1 cellular context compared by ENCODE assay signal in the genomic region with DNA sequence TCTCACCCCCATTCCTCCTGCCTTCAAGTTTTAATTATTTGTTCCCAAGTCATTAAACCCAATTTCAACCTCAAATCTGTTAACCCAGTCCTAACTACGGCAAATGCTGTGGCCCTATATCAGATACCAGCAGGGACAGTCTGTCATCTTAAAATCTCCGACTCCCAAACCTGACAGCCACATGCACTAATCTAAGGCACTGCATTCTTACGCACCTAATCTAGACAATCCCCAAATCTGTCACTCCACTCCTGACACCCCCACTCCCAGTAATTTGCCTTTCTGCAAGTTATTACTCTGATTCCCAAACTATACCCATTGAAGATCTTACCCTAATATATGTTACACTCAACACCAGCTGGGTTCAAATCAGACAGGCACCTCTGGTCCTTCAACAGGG.
A peak's percentile ranks its signal among the peaks of the same experiment; 100 is the strongest.
TF ChIP-seq lines count a peak whose summit lies in the region.

No MANE protein-coding gene starts in this region.

TF ChIP-seq in K562, 482 proteins besides CTCF, POLR2A, EP300 and RAD21 (continued from another document):
- TF ChIP-seq, protein P1, sequence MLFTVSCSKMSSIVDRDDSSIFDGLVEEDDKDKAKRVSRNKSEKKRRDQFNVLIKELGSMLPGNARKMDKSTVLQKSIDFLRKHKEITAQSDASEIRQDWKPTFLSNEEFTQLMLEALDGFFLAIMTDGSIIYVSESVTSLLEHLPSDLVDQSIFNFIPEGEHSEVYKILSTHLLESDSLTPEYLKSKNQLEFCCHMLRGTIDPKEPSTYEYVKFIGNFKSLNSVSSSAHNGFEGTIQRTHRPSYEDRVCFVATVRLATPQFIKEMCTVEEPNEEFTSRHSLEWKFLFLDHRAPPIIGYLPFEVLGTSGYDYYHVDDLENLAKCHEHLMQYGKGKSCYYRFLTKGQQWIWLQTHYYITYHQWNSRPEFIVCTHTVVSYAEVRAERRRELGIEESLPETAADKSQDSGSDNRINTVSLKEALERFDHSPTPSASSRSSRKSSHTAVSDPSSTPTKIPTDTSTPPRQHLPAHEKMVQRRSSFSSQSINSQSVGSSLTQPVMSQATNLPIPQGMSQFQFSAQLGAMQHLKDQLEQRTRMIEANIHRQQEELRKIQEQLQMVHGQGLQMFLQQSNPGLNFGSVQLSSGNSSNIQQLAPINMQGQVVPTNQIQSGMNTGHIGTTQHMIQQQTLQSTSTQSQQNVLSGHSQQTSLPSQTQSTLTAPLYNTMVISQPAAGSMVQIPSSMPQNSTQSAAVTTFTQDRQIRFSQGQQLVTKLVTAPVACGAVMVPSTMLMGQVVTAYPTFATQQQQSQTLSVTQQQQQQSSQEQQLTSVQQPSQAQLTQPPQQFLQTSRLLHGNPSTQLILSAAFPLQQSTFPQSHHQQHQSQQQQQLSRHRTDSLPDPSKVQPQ (CRISPR knock-in tag; IDR thresholded peaks at IDR 0.05; ENCODE audit: borderline replicate concordance), result no peak
- TF ChIP-seq RBM39 (optimal IDR thresholded peaks at IDR 0.05; ENCODE audit: low read depth, low read length), result no peak
- no peak for TF ChIP-seq ZKSCAN8 (CRISPR knock-in tag; IDR thresholded peaks at IDR 0.05)
- no peak for TF ChIP-seq BHLHE40 (IDR thresholded peaks at IDR 0.05; ENCODE audit: low read length)
- TF ChIP-seq SRSF9 (IDR thresholded peaks at IDR 0.05; ENCODE audit: borderline replicate concordance, low read depth, low read length), result no peak
- no peak for TF ChIP-seq TEAD2 (tag; IDR thresholded peaks at IDR 0.05)
- peak; percentile 5 for TF ChIP-seq PHF20 (IDR thresholded peaks at IDR 0.05; ENCODE audit: partially characterized antibody)
- TF ChIP-seq TRIM28 (IDR thresholded peaks at IDR 0.05), result no peak
- TF ChIP-seq ZNF408 (CRISPR knock-in tag; IDR thresholded peaks at IDR 0.05; ENCODE audit: low read depth), result no peak
- TF ChIP-seq L3MBTL2 (IDR thresholded peaks at IDR 0.05), result no peak
- TF ChIP-seq, protein P2, sequence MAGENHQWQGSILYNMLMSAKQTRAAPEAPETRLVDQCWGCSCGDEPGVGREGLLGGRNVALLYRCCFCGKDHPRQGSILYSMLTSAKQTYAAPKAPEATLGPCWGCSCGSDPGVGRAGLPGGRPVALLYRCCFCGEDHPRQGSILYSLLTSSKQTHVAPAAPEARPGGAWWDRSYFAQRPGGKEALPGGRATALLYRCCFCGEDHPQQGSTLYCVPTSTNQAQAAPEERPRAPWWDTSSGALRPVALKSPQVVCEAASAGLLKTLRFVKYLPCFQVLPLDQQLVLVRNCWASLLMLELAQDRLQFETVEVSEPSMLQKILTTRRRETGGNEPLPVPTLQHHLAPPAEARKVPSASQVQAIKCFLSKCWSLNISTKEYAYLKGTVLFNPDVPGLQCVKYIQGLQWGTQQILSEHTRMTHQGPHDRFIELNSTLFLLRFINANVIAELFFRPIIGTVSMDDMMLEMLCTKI (IDR thresholded peaks at IDR 0.05; ENCODE audit: partially characterized antibody), result no peak
- TF ChIP-seq, protein P3, sequence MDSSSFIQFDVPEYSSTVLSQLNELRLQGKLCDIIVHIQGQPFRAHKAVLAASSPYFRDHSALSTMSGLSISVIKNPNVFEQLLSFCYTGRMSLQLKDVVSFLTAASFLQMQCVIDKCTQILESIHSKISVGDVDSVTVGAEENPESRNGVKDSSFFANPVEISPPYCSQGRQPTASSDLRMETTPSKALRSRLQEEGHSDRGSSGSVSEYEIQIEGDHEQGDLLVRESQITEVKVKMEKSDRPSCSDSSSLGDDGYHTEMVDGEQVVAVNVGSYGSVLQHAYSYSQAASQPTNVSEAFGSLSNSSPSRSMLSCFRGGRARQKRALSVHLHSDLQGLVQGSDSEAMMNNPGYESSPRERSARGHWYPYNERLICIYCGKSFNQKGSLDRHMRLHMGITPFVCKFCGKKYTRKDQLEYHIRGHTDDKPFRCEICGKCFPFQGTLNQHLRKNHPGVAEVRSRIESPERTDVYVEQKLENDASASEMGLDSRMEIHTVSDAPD (CRISPR knock-in tag; IDR thresholded peaks at IDR 0.05), result no peak
- TF ChIP-seq SIN3B (IDR thresholded peaks at IDR 0.05; ENCODE audit: low read depth), result no peak
- no peak for TF ChIP-seq POLR2B (IDR thresholded peaks at IDR 0.05; ENCODE audit: low read depth, partially characterized antibody)
- no peak for TF ChIP-seq CREM (IDR thresholded peaks at IDR 0.05; ENCODE audit: low read depth)
- no peak for TF ChIP-seq GTF2A2 (tag; IDR thresholded peaks at IDR 0.05)
- no peak for TF ChIP-seq HDAC3 (IDR thresholded peaks at IDR 0.05; ENCODE audit: borderline replicate concordance, partially characterized antibody)
- no peak for TF ChIP-seq CSDE1 (IDR thresholded peaks at IDR 0.05)
- TF ChIP-seq ZNF695 (CRISPR knock-in tag; IDR thresholded peaks at IDR 0.05), result no peak
- TF ChIP-seq POU5F1 (IDR thresholded peaks at IDR 0.05; ENCODE audit: borderline replicate concordance, low read depth, low read length, partially characterized antibody), result no peak
- TF ChIP-seq PCBP1 (IDR thresholded peaks at IDR 0.05; ENCODE audit: low read depth, low read length, poor library complexity, severe bottlenecking), result no peak
- TF ChIP-seq, protein P4, sequence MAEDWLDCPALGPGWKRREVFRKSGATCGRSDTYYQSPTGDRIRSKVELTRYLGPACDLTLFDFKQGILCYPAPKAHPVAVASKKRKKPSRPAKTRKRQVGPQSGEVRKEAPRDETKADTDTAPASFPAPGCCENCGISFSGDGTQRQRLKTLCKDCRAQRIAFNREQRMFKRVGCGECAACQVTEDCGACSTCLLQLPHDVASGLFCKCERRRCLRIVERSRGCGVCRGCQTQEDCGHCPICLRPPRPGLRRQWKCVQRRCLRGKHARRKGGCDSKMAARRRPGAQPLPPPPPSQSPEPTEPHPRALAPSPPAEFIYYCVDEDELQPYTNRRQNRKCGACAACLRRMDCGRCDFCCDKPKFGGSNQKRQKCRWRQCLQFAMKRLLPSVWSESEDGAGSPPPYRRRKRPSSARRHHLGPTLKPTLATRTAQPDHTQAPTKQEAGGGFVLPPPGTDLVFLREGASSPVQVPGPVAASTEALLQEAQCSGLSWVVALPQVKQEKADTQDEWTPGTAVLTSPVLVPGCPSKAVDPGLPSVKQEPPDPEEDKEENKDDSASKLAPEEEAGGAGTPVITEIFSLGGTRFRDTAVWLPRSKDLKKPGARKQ (CRISPR knock-in tag; IDR thresholded peaks at IDR 0.05), result no peak
- TF ChIP-seq KLF13 (tag; IDR thresholded peaks at IDR 0.05; ENCODE audit: borderline replicate concordance, low read depth), result no peak
- TF ChIP-seq ZZZ3 (IDR thresholded peaks at IDR 0.05), result no peak
- TF ChIP-seq, protein P5, sequence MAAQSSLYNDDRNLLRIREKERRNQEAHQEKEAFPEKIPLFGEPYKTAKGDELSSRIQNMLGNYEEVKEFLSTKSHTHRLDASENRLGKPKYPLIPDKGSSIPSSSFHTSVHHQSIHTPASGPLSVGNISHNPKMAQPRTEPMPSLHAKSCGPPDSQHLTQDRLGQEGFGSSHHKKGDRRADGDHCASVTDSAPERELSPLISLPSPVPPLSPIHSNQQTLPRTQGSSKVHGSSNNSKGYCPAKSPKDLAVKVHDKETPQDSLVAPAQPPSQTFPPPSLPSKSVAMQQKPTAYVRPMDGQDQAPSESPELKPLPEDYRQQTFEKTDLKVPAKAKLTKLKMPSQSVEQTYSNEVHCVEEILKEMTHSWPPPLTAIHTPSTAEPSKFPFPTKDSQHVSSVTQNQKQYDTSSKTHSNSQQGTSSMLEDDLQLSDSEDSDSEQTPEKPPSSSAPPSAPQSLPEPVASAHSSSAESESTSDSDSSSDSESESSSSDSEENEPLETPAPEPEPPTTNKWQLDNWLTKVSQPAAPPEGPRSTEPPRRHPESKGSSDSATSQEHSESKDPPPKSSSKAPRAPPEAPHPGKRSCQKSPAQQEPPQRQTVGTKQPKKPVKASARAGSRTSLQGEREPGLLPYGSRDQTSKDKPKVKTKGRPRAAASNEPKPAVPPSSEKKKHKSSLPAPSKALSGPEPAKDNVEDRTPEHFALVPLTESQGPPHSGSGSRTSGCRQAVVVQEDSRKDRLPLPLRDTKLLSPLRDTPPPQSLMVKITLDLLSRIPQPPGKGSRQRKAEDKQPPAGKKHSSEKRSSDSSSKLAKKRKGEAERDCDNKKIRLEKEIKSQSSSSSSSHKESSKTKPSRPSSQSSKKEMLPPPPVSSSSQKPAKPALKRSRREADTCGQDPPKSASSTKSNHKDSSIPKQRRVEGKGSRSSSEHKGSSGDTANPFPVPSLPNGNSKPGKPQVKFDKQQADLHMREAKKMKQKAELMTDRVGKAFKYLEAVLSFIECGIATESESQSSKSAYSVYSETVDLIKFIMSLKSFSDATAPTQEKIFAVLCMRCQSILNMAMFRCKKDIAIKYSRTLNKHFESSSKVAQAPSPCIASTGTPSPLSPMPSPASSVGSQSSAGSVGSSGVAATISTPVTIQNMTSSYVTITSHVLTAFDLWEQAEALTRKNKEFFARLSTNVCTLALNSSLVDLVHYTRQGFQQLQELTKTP (IDR thresholded peaks at IDR 0.05; ENCODE audit: low read depth in 1 of 2, partially characterized antibody in 2 of 2), result no peak
- TF ChIP-seq COPS2 (conservative IDR thresholded peaks at IDR 0.05), result no peak
- no peak for TF ChIP-seq MCM2 (IDR thresholded peaks at IDR 0.05; ENCODE audit: low read depth)
- TF ChIP-seq ZBTB7A (IDR thresholded peaks at IDR 0.05; ENCODE audit: borderline replicate concordance, control insufficient read depth, low read depth, low read length), result no peak
- TF ChIP-seq ARID1B (IDR thresholded peaks at IDR 0.05), result 0 out of 2 replicates have a peak, but pooled peaks have one; percentile 9
- no peak for TF ChIP-seq POLR2AphosphoS2 (IDR thresholded peaks at IDR 0.05; ENCODE audit: low read length)
- no peak for TF ChIP-seq ZNF431 (CRISPR knock-in tag; IDR thresholded peaks at IDR 0.05)
- no peak for TF ChIP-seq NFIC (IDR thresholded peaks at IDR 0.05)
- TF ChIP-seq ATF7 (IDR thresholded peaks at IDR 0.05), result no peak
- no peak for TF ChIP-seq PTBP1 (IDR thresholded peaks at IDR 0.05; ENCODE audit: low read depth, low read length)
- no peak for TF ChIP-seq ILK (tag; IDR thresholded peaks at IDR 0.05; ENCODE audit: borderline replicate concordance, low read depth)
- TF ChIP-seq CHD4 (IDR thresholded peaks at IDR 0.05; ENCODE audit: insufficient read depth, insufficient replicate concordance, low read depth, low read length, poor library complexity, severe bottlenecking), result no peak
- TF ChIP-seq CHD2 (IDR thresholded peaks at IDR 0.05; ENCODE audit: low read depth, low read length), result no peak
- TF ChIP-seq TCF3 (CRISPR knock-in tag; IDR thresholded peaks at IDR 0.05), result 0 out of 2 replicates have a peak, but pooled peaks have one; percentile 25
- TF ChIP-seq NCOA2 (IDR thresholded peaks at IDR 0.05; ENCODE audit: partially characterized antibody in 2 of 2), result no peak
- TF ChIP-seq, protein P6, sequence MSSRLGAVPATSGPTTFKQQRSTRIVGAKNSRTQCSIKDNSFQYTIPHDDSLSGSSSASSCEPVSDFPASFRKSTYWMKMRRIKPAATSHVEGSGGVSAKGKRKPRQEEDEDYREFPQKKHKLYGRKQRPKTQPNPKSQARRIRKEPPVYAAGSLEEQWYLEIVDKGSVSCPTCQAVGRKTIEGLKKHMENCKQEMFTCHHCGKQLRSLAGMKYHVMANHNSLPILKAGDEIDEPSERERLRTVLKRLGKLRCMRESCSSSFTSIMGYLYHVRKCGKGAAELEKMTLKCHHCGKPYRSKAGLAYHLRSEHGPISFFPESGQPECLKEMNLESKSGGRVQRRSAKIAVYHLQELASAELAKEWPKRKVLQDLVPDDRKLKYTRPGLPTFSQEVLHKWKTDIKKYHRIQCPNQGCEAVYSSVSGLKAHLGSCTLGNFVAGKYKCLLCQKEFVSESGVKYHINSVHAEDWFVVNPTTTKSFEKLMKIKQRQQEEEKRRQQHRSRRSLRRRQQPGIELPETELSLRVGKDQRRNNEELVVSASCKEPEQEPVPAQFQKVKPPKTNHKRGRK (tag; IDR thresholded peaks at IDR 0.05), result no peak
- TF ChIP-seq SMAD3 (CRISPR knock-in tag; conservative IDR thresholded peaks at IDR 0.05), result 0 out of 2 replicates have a peak, but pooled peaks have one; percentile 14
- TF ChIP-seq ZNF23 (CRISPR knock-in tag; IDR thresholded peaks at IDR 0.05), result no peak
- no peak for TF ChIP-seq SIRT6 (IDR thresholded peaks at IDR 0.05; ENCODE audit: low read depth, low read length)
- TF ChIP-seq, protein P7, sequence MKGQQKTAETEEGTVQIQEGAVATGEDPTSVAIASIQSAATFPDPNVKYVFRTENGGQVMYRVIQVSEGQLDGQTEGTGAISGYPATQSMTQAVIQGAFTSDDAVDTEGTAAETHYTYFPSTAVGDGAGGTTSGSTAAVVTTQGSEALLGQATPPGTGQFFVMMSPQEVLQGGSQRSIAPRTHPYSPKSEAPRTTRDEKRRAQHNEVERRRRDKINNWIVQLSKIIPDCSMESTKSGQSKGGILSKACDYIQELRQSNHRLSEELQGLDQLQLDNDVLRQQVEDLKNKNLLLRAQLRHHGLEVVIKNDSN (CRISPR knock-in tag; IDR thresholded peaks at IDR 0.05), result no peak
- TF ChIP-seq NR1H2 (CRISPR knock-in tag; IDR thresholded peaks at IDR 0.05), result no peak
- TF ChIP-seq ZNF140 (CRISPR knock-in tag; IDR thresholded peaks at IDR 0.05), result no peak
- no peak for TF ChIP-seq JUND (IDR thresholded peaks at IDR 0.05; ENCODE audit: borderline replicate concordance, low read depth, low read length)
- no peak for TF ChIP-seq JUND (tag; IDR thresholded peaks at IDR 0.05; ENCODE audit: borderline replicate concordance, low read depth, low read length)
- no peak for TF ChIP-seq ELF4 (CRISPR knock-in tag; IDR thresholded peaks at IDR 0.05)
- TF ChIP-seq ZNF584 (CRISPR knock-in tag; IDR thresholded peaks at IDR 0.05; ENCODE audit: low read depth), result no peak
- TF ChIP-seq XRCC4 (IDR thresholded peaks at IDR 0.05; ENCODE audit: extremely low read depth, insufficient read depth, insufficient read length), result no peak
- no peak for TF ChIP-seq NCOR1 (IDR thresholded peaks at IDR 0.05)
- no peak for TF ChIP-seq C11orf30 (IDR thresholded peaks at IDR 0.05; ENCODE audit: low read depth)
- no peak for TF ChIP-seq SP2 (IDR thresholded peaks at IDR 0.05; ENCODE audit: extremely low read depth, low read depth, low read length, poor library complexity, severe bottlenecking)
- TF ChIP-seq TAF1 (IDR thresholded peaks at IDR 0.05; ENCODE audit: control insufficient read depth, extremely low read depth, insufficient read depth, low read length, severe bottlenecking), result no peak
- TF ChIP-seq RFX5 (IDR thresholded peaks at IDR 0.05; ENCODE audit: low read depth, low read length), result no peak
TF ChIP-seq in K562: peak in this region for 10.
